In the genomic region with DNA sequence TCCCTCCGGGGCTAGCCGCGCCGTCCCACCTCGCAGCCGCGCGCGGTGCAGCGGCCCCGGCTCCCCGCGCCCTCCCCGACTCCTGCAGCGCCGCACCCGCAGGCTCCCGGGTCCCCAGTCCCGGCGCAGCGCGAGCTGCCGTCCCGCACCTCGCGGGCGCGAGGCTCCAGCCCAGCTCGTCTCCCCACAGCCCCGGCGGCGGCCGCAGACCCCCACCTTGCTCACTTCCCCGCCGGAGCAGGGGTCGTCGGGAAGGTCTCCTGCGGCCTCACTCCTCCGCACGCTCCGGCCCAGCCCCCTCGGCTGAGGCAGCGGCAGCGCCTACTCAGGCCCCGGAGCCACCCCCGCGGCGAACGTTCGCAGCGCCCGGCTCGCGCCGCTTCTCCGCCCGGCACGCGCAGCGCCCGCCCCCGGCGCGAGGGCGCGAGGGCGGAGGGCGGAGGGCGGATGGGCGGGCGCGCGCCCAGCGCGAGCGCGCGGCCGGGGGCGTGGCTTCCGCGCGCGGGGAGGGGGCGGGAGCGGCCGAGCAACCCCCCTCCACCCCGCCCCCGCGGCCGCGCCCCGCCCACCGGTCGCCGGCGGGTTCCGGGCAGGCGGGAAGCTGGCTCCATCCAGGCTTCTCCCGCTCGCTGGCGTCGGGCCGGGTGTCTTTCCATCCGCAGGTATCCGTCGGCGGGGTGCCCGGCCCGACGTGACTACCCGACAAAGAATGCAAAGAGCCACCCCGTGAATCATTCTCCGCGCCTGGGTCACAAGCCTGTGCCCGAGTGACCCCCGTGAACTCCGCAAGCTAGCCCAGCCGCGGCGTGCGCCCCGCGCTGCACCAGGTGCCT, we compare ENCODE assay signal across 1 cellular context.
A peak's percentile ranks its signal among the peaks of the same experiment; 100 is the strongest.
TF ChIP-seq lines count a peak whose summit lies in the region.

A gene (minus strand): TSS at position 408 of the 833 bp plus-strand sequence. CDS start 20,917 bp downstream, outside the sequence.

TF ChIP-seq in SK-N-SH, 30 proteins besides CTCF, POLR2A, EP300 and RAD21 (continued from another document):
- TF ChIP-seq, protein P1, sequence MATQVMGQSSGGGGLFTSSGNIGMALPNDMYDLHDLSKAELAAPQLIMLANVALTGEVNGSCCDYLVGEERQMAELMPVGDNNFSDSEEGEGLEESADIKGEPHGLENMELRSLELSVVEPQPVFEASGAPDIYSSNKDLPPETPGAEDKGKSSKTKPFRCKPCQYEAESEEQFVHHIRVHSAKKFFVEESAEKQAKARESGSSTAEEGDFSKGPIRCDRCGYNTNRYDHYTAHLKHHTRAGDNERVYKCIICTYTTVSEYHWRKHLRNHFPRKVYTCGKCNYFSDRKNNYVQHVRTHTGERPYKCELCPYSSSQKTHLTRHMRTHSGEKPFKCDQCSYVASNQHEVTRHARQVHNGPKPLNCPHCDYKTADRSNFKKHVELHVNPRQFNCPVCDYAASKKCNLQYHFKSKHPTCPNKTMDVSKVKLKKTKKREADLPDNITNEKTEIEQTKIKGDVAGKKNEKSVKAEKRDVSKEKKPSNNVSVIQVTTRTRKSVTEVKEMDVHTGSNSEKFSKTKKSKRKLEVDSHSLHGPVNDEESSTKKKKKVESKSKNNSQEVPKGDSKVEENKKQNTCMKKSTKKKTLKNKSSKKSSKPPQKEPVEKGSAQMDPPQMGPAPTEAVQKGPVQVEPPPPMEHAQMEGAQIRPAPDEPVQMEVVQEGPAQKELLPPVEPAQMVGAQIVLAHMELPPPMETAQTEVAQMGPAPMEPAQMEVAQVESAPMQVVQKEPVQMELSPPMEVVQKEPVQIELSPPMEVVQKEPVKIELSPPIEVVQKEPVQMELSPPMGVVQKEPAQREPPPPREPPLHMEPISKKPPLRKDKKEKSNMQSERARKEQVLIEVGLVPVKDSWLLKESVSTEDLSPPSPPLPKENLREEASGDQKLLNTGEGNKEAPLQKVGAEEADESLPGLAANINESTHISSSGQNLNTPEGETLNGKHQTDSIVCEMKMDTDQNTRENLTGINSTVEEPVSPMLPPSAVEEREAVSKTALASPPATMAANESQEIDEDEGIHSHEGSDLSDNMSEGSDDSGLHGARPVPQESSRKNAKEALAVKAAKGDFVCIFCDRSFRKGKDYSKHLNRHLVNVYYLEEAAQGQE (IDR thresholded peaks at IDR 0.05; ENCODE audit: low read depth, low read length), result no peak
- TF ChIP-seq FOXM1 (IDR thresholded peaks at IDR 0.05; ENCODE audit: low read depth) (no peak), JUND (IDR thresholded peaks at IDR 0.05) (no peak), GABPA (IDR thresholded peaks at IDR 0.05; ENCODE audit: low read depth) (no peak), RXRA (IDR thresholded peaks at IDR 0.05; ENCODE audit: borderline replicate concordance, low read depth) (peak; percentile 42; the same call in 1 of the 2 replicates), FOXJ3 (CRISPR knock-in tag; IDR thresholded peaks at IDR 0.05) (no peak), EZH2phosphoT487 (IDR thresholded peaks at IDR 0.05; ENCODE audit: borderline replicate concordance, low read depth) (no peak), NFIC (IDR thresholded peaks at IDR 0.05; ENCODE audit: borderline replicate concordance) (no peak), ELF1 (IDR thresholded peaks at IDR 0.05) (no peak), MXI1 (IDR thresholded peaks at IDR 0.05; ENCODE audit: low read depth, low read length) (0 out of 2 replicates have a peak, but pooled peaks have one; percentile 22), GATA2 (CRISPR knock-in tag; IDR thresholded peaks at IDR 0.05) (no peak), TCF12 (IDR thresholded peaks at IDR 0.05) (no peak), SIN3A (IDR thresholded peaks at IDR 0.05; ENCODE audit: borderline replicate concordance, low read depth, low read length) (peak; percentile 12; the same call in 1 of the 2 replicates), RFX5 (IDR thresholded peaks at IDR 0.05; ENCODE audit: low read length) (no peak), SMC3 (IDR thresholded peaks at IDR 0.05; ENCODE audit: low read depth, low read length) (no peak), TEAD4 (IDR thresholded peaks at IDR 0.05; ENCODE audit: borderline replicate concordance, insufficient read depth) (no peak), RCOR1 (IDR thresholded peaks at IDR 0.05; ENCODE audit: low read length) (no peak), YY1 (IDR thresholded peaks at IDR 0.05; ENCODE audit: low read depth) (no peak), TAF1 (IDR thresholded peaks at IDR 0.05; ENCODE audit: borderline replicate concordance, low read depth, low read length) (no peak; the same call in 1 of the 2 replicates), NRF1 (IDR thresholded peaks at IDR 0.05; ENCODE audit: low read depth, low read length) (peak; percentile 52)
- TF ChIP-seq, protein P2, sequence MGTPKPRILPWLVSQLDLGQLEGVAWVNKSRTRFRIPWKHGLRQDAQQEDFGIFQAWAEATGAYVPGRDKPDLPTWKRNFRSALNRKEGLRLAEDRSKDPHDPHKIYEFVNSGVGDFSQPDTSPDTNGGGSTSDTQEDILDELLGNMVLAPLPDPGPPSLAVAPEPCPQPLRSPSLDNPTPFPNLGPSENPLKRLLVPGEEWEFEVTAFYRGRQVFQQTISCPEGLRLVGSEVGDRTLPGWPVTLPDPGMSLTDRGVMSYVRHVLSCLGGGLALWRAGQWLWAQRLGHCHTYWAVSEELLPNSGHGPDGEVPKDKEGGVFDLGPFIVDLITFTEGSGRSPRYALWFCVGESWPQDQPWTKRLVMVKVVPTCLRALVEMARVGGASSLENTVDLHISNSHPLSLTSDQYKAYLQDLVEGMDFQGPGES (IDR thresholded peaks at IDR 0.05; ENCODE audit: low read depth, low read length), result no peak
- TF ChIP-seq, protein P3, sequence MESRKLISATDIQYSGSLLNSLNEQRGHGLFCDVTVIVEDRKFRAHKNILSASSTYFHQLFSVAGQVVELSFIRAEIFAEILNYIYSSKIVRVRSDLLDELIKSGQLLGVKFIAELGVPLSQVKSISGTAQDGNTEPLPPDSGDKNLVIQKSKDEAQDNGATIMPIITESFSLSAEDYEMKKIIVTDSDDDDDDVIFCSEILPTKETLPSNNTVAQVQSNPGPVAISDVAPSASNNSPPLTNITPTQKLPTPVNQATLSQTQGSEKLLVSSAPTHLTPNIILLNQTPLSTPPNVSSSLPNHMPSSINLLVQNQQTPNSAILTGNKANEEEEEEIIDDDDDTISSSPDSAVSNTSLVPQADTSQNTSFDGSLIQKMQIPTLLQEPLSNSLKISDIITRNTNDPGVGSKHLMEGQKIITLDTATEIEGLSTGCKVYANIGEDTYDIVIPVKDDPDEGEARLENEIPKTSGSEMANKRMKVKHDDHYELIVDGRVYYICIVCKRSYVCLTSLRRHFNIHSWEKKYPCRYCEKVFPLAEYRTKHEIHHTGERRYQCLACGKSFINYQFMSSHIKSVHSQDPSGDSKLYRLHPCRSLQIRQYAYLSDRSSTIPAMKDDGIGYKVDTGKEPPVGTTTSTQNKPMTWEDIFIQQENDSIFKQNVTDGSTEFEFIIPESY (IDR thresholded peaks at IDR 0.05; ENCODE audit: borderline replicate concordance, low read depth), result no peak
- TF ChIP-seq, protein P4, sequence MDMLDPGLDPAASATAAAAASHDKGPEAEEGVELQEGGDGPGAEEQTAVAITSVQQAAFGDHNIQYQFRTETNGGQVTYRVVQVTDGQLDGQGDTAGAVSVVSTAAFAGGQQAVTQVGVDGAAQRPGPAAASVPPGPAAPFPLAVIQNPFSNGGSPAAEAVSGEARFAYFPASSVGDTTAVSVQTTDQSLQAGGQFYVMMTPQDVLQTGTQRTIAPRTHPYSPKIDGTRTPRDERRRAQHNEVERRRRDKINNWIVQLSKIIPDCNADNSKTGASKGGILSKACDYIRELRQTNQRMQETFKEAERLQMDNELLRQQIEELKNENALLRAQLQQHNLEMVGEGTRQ (IDR thresholded peaks at IDR 0.05; ENCODE audit: borderline replicate concordance, low read depth, low read length), result no peak
- TF ChIP-seq, protein P5, sequence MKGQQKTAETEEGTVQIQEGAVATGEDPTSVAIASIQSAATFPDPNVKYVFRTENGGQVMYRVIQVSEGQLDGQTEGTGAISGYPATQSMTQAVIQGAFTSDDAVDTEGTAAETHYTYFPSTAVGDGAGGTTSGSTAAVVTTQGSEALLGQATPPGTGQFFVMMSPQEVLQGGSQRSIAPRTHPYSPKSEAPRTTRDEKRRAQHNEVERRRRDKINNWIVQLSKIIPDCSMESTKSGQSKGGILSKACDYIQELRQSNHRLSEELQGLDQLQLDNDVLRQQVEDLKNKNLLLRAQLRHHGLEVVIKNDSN (IDR thresholded peaks at IDR 0.05; ENCODE audit: borderline replicate concordance, low read depth), result no peak
- TF ChIP-seq, protein P6, sequence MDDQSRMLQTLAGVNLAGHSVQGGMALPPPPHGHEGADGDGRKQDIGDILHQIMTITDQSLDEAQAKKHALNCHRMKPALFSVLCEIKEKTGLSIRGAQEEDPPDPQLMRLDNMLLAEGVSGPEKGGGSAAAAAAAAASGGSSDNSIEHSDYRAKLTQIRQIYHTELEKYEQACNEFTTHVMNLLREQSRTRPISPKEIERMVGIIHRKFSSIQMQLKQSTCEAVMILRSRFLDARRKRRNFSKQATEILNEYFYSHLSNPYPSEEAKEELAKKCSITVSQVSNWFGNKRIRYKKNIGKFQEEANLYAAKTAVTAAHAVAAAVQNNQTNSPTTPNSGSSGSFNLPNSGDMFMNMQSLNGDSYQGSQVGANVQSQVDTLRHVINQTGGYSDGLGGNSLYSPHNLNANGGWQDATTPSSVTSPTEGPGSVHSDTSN (IDR thresholded peaks at IDR 0.05), result peak; percentile 25; the same call in 1 of the 2 replicates
TF ChIP-seq in SK-N-SH: peak in this region for 9.
